In genomic region chr6:33694401-33694931, GRCh38 we compare ENCODE assay signal across 9 cellular contexts. TPM values are rescaled to one million over a fixed set of nuclear protein-coding genes. Genes with fewer than 3 reads are reported as not detected.
DNase-seq lines count a peak whose midpoint lies in the region; ATAC-seq and TF ChIP-seq lines count a peak whose summit lies in the region.
"Had no signal": no experiment of that assay in that cellular context is flagged by ENCODE, and none has a peak within 500 bp of the region (broad histone marks: within the 10 kb centered on the region; RNA-seq: fewer than 3 reads in every experiment).

No MANE protein-coding gene starts in this region.

- no peaks in the 10 kb centered on the region for H3K9me3 ChIP-seq in fibroblast of lung (ENCODE audit: control insufficient read depth, insufficient read depth, low read depth, low read length)
- no peaks in the 10 kb centered on the region for H3K9me3 ChIP-seq in MM.1S (replicated peaks; ENCODE audit: insufficient read depth, low read length)

- H3K4me2 ChIP-seq in fibroblast of lung (ENCODE audit: extremely low read depth, insufficient read depth, low read length) (no peak overlapping the region), MM.1S (ENCODE audit: low read depth, low read length) (no peak overlapping the region)

- DNase-seq in Right ventricle myocardium inferior (ENCODE audit: missing footprints) (peak; percentile 57), left ventricle myocardium superior (no peak), fibroblast of lung (ENCODE audit: low read depth in 2 of 2) (peak; percentile 62 to 66), MM.1S (no peak), HuH-7.5 (ENCODE audit: low spot score) (no peak), SW 1271 (lab: John Stamatoyannopoulos, UW) (no peak)
- DNase-seq in activated T-cell treated with anti-CD3 and anti-CD28 coated beads, Interleukin-2, amount 50 U/mL, for 1 hour: peak; percentile 69
- DNase-seq in stimulated activated CD4-positive, alpha-beta T cell treated with anti-CD3 and anti-CD28 coated beads, Interleukin-1b, Interleukin-23, amount 100 ng/mL, for 48 hours: peak; percentile 80

- 0 out of 2 replicates have a peak, but pooled peaks cover 6% of the 10 kb centered on the region for H3F3A ChIP-seq in MM.1S (ENCODE audit: insufficient read depth, low read length)

- H3K79me2 ChIP-seq in fibroblast of lung (ENCODE audit: control insufficient read depth, insufficient read depth, low read length): peaks cover 1% of the 10 kb centered on the region
- no peaks in the 10 kb centered on the region for H3K79me2 ChIP-seq in MM.1S (ENCODE audit: low read length)

- H3K4me3 ChIP-seq in fibroblast of lung (replicated peaks in 1 of 4; ENCODE audit: control extremely low read depth in 1 of 4, insufficient read depth in 1 of 4, low read depth in 3 of 4, low read length in 4 of 4) (no peak overlapping the region), MM.1S (ENCODE audit: low read length) (no peak overlapping the region)

- H3K27me3 ChIP-seq in fibroblast of lung (ENCODE audit: control insufficient read depth, insufficient read depth, low read length) (no peaks in the 10 kb centered on the region), MM.1S (replicated peaks; ENCODE audit: insufficient read depth, low read length) (no peaks in the 10 kb centered on the region)

- H3K9ac ChIP-seq in fibroblast of lung (ENCODE audit: insufficient read depth, low read length) (no peak overlapping the region), MM.1S (ENCODE audit: low read length) (no peak overlapping the region)

- H4K20me1 ChIP-seq in fibroblast of lung (ENCODE audit: control insufficient read depth, extremely low read depth, insufficient read depth, low read length) (peaks cover 2% of the 10 kb centered on the region), MM.1S (ENCODE audit: insufficient read depth, low read length) (no peaks in the 10 kb centered on the region)

- H2AFZ ChIP-seq in fibroblast of lung (ENCODE audit: low read length): no peak overlapping the region
- H2AFZ ChIP-seq in MM.1S (ENCODE audit: low read length): no peak overlapping the region

- no peaks in the 10 kb centered on the region for H3K9me2 ChIP-seq in MM.1S (replicated peaks; ENCODE audit: insufficient read depth, low read length)

- intact Hi-C loops in Right ventricle myocardium inferior (cut with DNase I): loop anchor here (10.0 kb wide), 1 partner anchor 280 kb away; the partner anchor contains the start of genes CUTA and PHF1
- intact Hi-C loops in left ventricle myocardium superior (cut with micrococcal nuclease): no loop called here

- H3K27ac ChIP-seq in fibroblast of lung (ENCODE audit: insufficient read depth, low read length) (no peak overlapping the region), MM.1S (ENCODE audit: low read length) (no peak overlapping the region)

- H3K4me1 ChIP-seq in fibroblast of lung (ENCODE audit: control insufficient read depth, extremely low read depth, insufficient read depth, low read length): peaks cover 26% of the 10 kb centered on the region
- H3K4me1 ChIP-seq in MM.1S (ENCODE audit: low read length): no peaks in the 10 kb centered on the region

- TF ChIP-seq CTCF in fibroblast of lung (conservative IDR thresholded peaks at IDR 0.05 in 1 of 2, IDR thresholded peaks at IDR 0.05 in 1 of 2; ENCODE audit: low read depth in 1 of 2, low read length in 2 of 2): no peak
- TF ChIP-seq CTCF in MM.1S (IDR thresholded peaks at IDR 0.05; ENCODE audit: low read length): no peak

- ATAC-seq in Right ventricle myocardium inferior (no peak), left ventricle myocardium superior (no peak)

- peaks cover 31% of the 10 kb centered on the region for H3K36me3 ChIP-seq in fibroblast of lung (ENCODE audit: control insufficient read depth, insufficient read depth, low read length)
- peaks cover 5% of the 10 kb centered on the region; the same call in 1 of the 2 replicates for H3K36me3 ChIP-seq in MM.1S (replicated peaks; ENCODE audit: insufficient read depth, low read length)

RNA-seq across cellular contexts. Expression of gene UQCC2, which starts 17.0 kb away (rescaled TPM):
- total RNA-seq in Right ventricle myocardium inferior (215 TPM), left ventricle myocardium superior (190 TPM), fibroblast of lung (22.9 and 36.5 TPM in 2 replicates)
- polyA plus RNA-seq in fibroblast of lung: 33.8 and 48.3 TPM in 2 replicates
- polyA plus RNA-seq in fibroblast of lung (2012): 154 and 209 TPM in 2 replicates
- polyA minus RNA-seq in fibroblast of lung (ENCODE audit: low replicate concordance): 11.2 and 13.9 TPM in 2 replicates

RNA-seq across cellular contexts. Expression of gene IP6K3, which starts 52.2 kb away (rescaled TPM):
- total RNA-seq in Right ventricle myocardium inferior (47.6 TPM), left ventricle myocardium superior (47.5 TPM), fibroblast of lung (1.8 and 5.4 TPM in 2 replicates)
- polyA plus RNA-seq in fibroblast of lung: 0.46 and 0.84 TPM in 2 replicates
- 0.71 and 0.89 TPM in 2 replicates for polyA plus RNA-seq in fibroblast of lung (2012)
- polyA minus RNA-seq in fibroblast of lung (ENCODE audit: low replicate concordance): not detected in 2 replicates
- total RNA-seq: SK-MEL-5 had no signal

Comparison
In these comparisons a context has a peak if more than half of its experiments do, and no peak if none do; other contexts are left out.
1. DNase-seq: peak in Right ventricle myocardium inferior (single experiment), activated T-cell treated with anti-CD3 and anti-CD28 coated beads, Interleukin-2, amount 50 U/mL, for 1 hour (single experiment), fibroblast of lung (2 of 2) and stimulated activated CD4-positive, alpha-beta T cell treated with anti-CD3 and anti-CD28 coated beads, Interleukin-1b, Interleukin-23, amount 100 ng/mL, for 48 hours (single experiment); none in left ventricle myocardium superior (single experiment), MM.1S (single experiment), HuH-7.5 (single experiment) and SW 1271 (0 of 2).